8 cellular contexts compared by ENCODE assay signal in genomic region chr19:47113446-47114348, GRCh38. TPM values are rescaled to one million over a fixed set of nuclear protein-coding genes. Genes with fewer than 3 reads are reported as not detected.
A peak's percentile ranks its signal among the peaks of the same experiment; 100 is the strongest.
DNase-seq lines count a peak whose midpoint lies in the region; ATAC-seq and TF ChIP-seq lines count a peak whose summit lies in the region.

ZC3H4 (minus strand) TSS chr19:47113776; CDS start chr19:47112584, 1,192 bp downstream.

- peaks cover 14 to 41% (median 24%) of the 10 kb centered on the region in 4 donors for H3K4me1 Mint-ChIP-seq in CD4-positive, alpha-beta memory T cell
- H3K4me1 Mint-ChIP-seq in nephron progenitor cell: peaks cover 36% of the 10 kb centered on the region
- peaks cover 32% of the 10 kb centered on the region for H3K4me1 Mint-ChIP-seq in stimulated activated naive CD8-positive, alpha-beta T cell treated with anti-CD3 and anti-CD28 coated beads, Interleukin-15, amount 100 ng/mL, for 72 hours

- H3K9me3 Mint-ChIP-seq in CD4-positive, alpha-beta memory T cell: peaks cover 0 to 4% (median 0%) of the 10 kb centered on the region in 8 donors
- no peaks in the 10 kb centered on the region for H3K9me3 Mint-ChIP-seq in nephron progenitor cell
- no peaks in the 10 kb centered on the region for H3K9me3 Mint-ChIP-seq in stimulated activated naive CD8-positive, alpha-beta T cell treated with anti-CD3 and anti-CD28 coated beads, Interleukin-15, amount 100 ng/mL, for 72 hours

- H3K36me3 Mint-ChIP-seq in CD4-positive, alpha-beta memory T cell: peaks cover 17 to 27% of the 10 kb centered on the region in 2 donors
- peaks cover 13% of the 10 kb centered on the region for H3K36me3 Mint-ChIP-seq in nephron progenitor cell (ENCODE audit: low read depth)

- ATAC-seq in GM21529 (IDR thresholded peaks at IDR 0.05; ENCODE audit: unreplicated experiment): peak; percentile 30
- peak; percentile 61 for ATAC-seq in stimulated activated naive CD8-positive, alpha-beta T cell treated with anti-CD3 and anti-CD28 coated beads, Interleukin-15, amount 100 ng/mL, for 72 hours

- H3K27ac Mint-ChIP-seq in CD4-positive, alpha-beta memory T cell: peak within 1 kb of the TSS; percentile 99 to 100 (median 100)
- peak within 1 kb of the TSS; percentile 100 for H3K27ac Mint-ChIP-seq in nephron progenitor cell
- H3K27ac Mint-ChIP-seq in stimulated activated naive CD8-positive, alpha-beta T cell treated with anti-CD3 and anti-CD28 coated beads, Interleukin-15, amount 100 ng/mL, for 72 hours: peak within 1 kb of the TSS; percentile 99

- no peaks in the 10 kb centered on the region for H3K9me3 ChIP-seq in CD4-positive, alpha-beta memory T cell (ENCODE audit: control insufficient read depth in 1 of 2, low read length in 2 of 2)
- no peaks in the 10 kb centered on the region for H3K9me3 ChIP-seq in SJSA1 (replicated peaks)

- intact Hi-C loops in CD4-positive, alpha-beta memory T cell (cut with micrococcal nuclease): loop anchor here (1.0 to 5.0 kb wide), 7 partner anchors 17 to 327 kb away; partner anchors contain the start of genes ARHGAP35, INAFM1, SAE1 and TMEM160

- H3K4me3 ChIP-seq in CD4-positive, alpha-beta memory T cell (ENCODE audit: low read length in 2 of 2): peak within 1 kb of the TSS; percentile 90 to 95
- H3K4me3 ChIP-seq in SJSA1 (peak within 1 kb of the TSS; percentile 58), fibroblast of villous mesenchyme (ENCODE audit: low read depth, low read length) (peak within 1 kb of the TSS; percentile 98)

- peak within 1 kb of the TSS; percentile 98 for H3K27ac ChIP-seq in CD4-positive, alpha-beta memory T cell (ENCODE audit: low read depth, low read length)
- peak within 1 kb of the TSS; percentile 99 for H3K27ac ChIP-seq in SJSA1

- CTCF ChIA-PET in CD4-positive, alpha-beta memory T cell (lab: Charles Lee; ENCODE audit: partially characterized antibody): interaction anchor here (0.6 to 9.0 kb wide), 17 partner anchors 10 to 500 kb away, joined by 3 to 83 read pairs (median 5); partner anchors contain the start of gene SAE1

- H3K4me3 Mint-ChIP-seq in CD4-positive, alpha-beta memory T cell: peak within 1 kb of the TSS; percentile 97 to 100 (median 98)
- H3K4me3 Mint-ChIP-seq in nephron progenitor cell: peak within 1 kb of the TSS; percentile 91
- peak within 1 kb of the TSS; percentile 88 to 95 for H3K4me3 Mint-ChIP-seq in stimulated activated naive CD8-positive, alpha-beta T cell treated with anti-CD3 and anti-CD28 coated beads, Interleukin-15, amount 100 ng/mL, for 72 hours

- H3K36me3 ChIP-seq in CD4-positive, alpha-beta memory T cell (ENCODE audit: insufficient read depth, low read length): no peaks in the 10 kb centered on the region
- peaks cover 27% of the 10 kb centered on the region for H3K36me3 ChIP-seq in SJSA1

- H3K27me3 ChIP-seq in CD4-positive, alpha-beta memory T cell (ENCODE audit: insufficient read depth, low read length): no peaks in the 10 kb centered on the region
- H3K27me3 ChIP-seq in SJSA1 (replicated peaks): no peaks in the 10 kb centered on the region

- TF ChIP-seq CTCF in fibroblast of villous mesenchyme (IDR thresholded peaks at IDR 0.05; ENCODE audit: insufficient read depth, low read depth, low read length) (no peak), nephron progenitor cell (IDR thresholded peaks at IDR 0.05) (no peak)

- DNase-seq in CD4-positive, alpha-beta memory T cell: peak; percentile 93 to 97 (median 94)
- DNase-seq in NAMALWA (ENCODE audit: low spot score) (peak; percentile 97), SJSA1 (ENCODE audit: low read depth in 1 of 2, low spot score in 2 of 2) (peak; percentile 95 to 96), fibroblast of villous mesenchyme (ENCODE audit: low read depth) (peak; percentile 95), nephron progenitor cell (peak; percentile 91)
- DNase-seq in activated gamma-delta T cell treated with anti-CD3 and anti-CD28 coated beads, Interleukin-2, amount 50 U/mL, for 16 hours (ENCODE audit: low read depth): peak; percentile 92
- DNase-seq in stimulated activated naive CD8-positive, alpha-beta T cell treated with anti-CD3 and anti-CD28 coated beads, Interleukin-15, amount 100 ng/mL, for 72 hours: peak; percentile 93 to 96

- peaks cover 24% of the 10 kb centered on the region for H3K4me1 ChIP-seq in CD4-positive, alpha-beta memory T cell (ENCODE audit: insufficient read depth, low read length)
- H3K4me1 ChIP-seq in SJSA1 (replicated peaks): peaks cover 25% of the 10 kb centered on the region

- no peaks in the 10 kb centered on the region for H3K27me3 Mint-ChIP-seq in CD4-positive, alpha-beta memory T cell
- H3K27me3 Mint-ChIP-seq in nephron progenitor cell (ENCODE audit: low read depth, poor library complexity): no peaks in the 10 kb centered on the region
- no peaks in the 10 kb centered on the region for H3K27me3 Mint-ChIP-seq in stimulated activated naive CD8-positive, alpha-beta T cell treated with anti-CD3 and anti-CD28 coated beads, Interleukin-15, amount 100 ng/mL, for 72 hours

- POLR2A ChIA-PET in CD4-positive, alpha-beta memory T cell (lab: Charles Lee; ENCODE audit: partially characterized antibody): interaction anchor here (0.5 to 11.4 kb wide), 50 partner anchors 8 to 1954 kb away, joined by 3 to 307 read pairs (median 6); partner anchors contain the start of genes ARHGAP35, CALM3, CCDC9 and DHX34

RNA-seq across cellular contexts. Expression of gene ZC3H4, which starts in this region (rescaled TPM):
- total RNA-seq in CD4-positive, alpha-beta memory T cell: 10 to 100 TPM; 74.8 to 75.7 TPM
- polyA plus RNA-seq in CD4-positive, alpha-beta memory T cell: 1 to 10 TPM in 1 of 2 donors, under 1 TPM in 1; 0.33 to 3.4 TPM
- 6.8 and 11.1 TPM in 2 replicates for total RNA-seq in SJSA1 (2014; rRNA removed; shearing (Covaris generic))
- total RNA-seq in fibroblast of villous mesenchyme: 16.0 and 16.8 TPM in 2 replicates

Comparison
In these comparisons a context has a peak if more than half of its experiments do, and no peak if none do; other contexts are left out.
1. Peak in every context shown above with its lines: DNase-seq, ATAC-seq, H3K4me3 ChIP-seq and H3K27ac ChIP-seq.